Comparison of ENCODE assay signal across 12 cellular contexts in genomic region chr9:127049581-127049980, GRCh38.
DNase-seq lines count a peak whose midpoint lies in the region; ATAC-seq and TF ChIP-seq lines count a peak whose summit lies in the region.
"Had no signal": no experiment of that assay in that cellular context is flagged by ENCODE, and none has a peak within 500 bp of the region (broad histone marks: within the 10 kb centered on the region; RNA-seq: fewer than 3 reads in every experiment).

No MANE protein-coding gene starts in this region.

- H2BK12ac ChIP-seq in mesenchymal stem cell (ENCODE audit: low read length in 2 of 2) = peak overlapping the region; percentile 73 to 97

- POLR2A ChIA-PET in IMR-90 (lab: Charles Lee; ENCODE audit: unreplicated experiment) = no interaction called here

- no peak overlapping the region; the same call in 1 of the 2 replicates for H3K56ac ChIP-seq in IMR-90 (ENCODE audit: extremely low read depth, insufficient read depth, low read length)

- no peaks in the 10 kb centered on the region for H3K9me3 Mint-ChIP-seq in chondrocyte (ENCODE audit: low read depth)
- H3K9me3 Mint-ChIP-seq: activated CD4-positive, alpha-beta T cell treated with anti-CD3 and anti-CD28 coated beads, Interleukin-2, amount 10 ng/mL, durations not matched to agents 7 days and 5 days had no signal

- CTCF ChIA-PET in IMR-90 (lab: Yijun Ruan, JAX) = interaction anchor here (1.5 kb wide), 1 partner anchor 12 kb away, joined by 6 read pairs; no protein-coding TSS in a partner anchor

- H3K4me2 ChIP-seq in BLaER1 (peak overlapping the region; percentile 55), IMR-90 (ENCODE audit: low read depth, low read length) (no peak overlapping the region), mesenchymal stem cell (ENCODE audit: low read length, poor library complexity, severe bottlenecking) (no peak overlapping the region)

- dilution Hi-C loops in IMR-90 (cut with HindIII; ENCODE audit: low sequenced_read_pairs, unreplicated experiment) = no loop called here

- peak overlapping the region; percentile 53 for H3K18ac ChIP-seq in IMR-90 (ENCODE audit: low read depth, low read length)
- peak overlapping the region; percentile 73 to 98 for H3K18ac ChIP-seq in mesenchymal stem cell (ENCODE audit: low read depth in 1 of 2, low read length in 2 of 2)

- H3K36me3 Mint-ChIP-seq in chondrocyte (ENCODE audit: low read depth) = no peaks in the 10 kb centered on the region

- peak overlapping the region; percentile 40 for H4K5ac ChIP-seq in IMR-90 (ENCODE audit: low read depth, low read length)

- peaks cover 3% of the 10 kb centered on the region; the same call in 1 of the 2 replicates for H3K36me3 ChIP-seq in BLaER1
- no peaks in the 10 kb centered on the region for H3K36me3 ChIP-seq in IMR-90 (ENCODE audit: control insufficient read depth, insufficient read depth, low read length)
- H3K36me3 ChIP-seq in mesenchymal stem cell (ENCODE audit: control insufficient read depth in 1 of 2, insufficient read depth in 2 of 2, low read depth in 1 of 2, low read length in 2 of 2) = no peaks in the 10 kb centered on the region
- H3K36me3 ChIP-seq in ascending aorta = no peaks in the 10 kb centered on the region

- no peak overlapping the region for H3K4me3 Mint-ChIP-seq in chondrocyte (ENCODE audit: unreplicated experiment)

- no peak for TF ChIP-seq RAD21 in IMR-90 (IDR thresholded peaks at IDR 0.05; ENCODE audit: low read length)

- intact Hi-C loops in IMR-90 (cut with micrococcal nuclease) = loop anchor here (2.0 kb wide), 1 partner anchor 149 kb away; no protein-coding TSS in a partner anchor
- intact Hi-C loops in ascending aorta (cut with DNase I) = no loop called here

- H3K14ac ChIP-seq in IMR-90 (replicated peaks; ENCODE audit: low read depth, low read length) = peak overlapping the region; percentile 79
- H3K14ac ChIP-seq in mesenchymal stem cell (ENCODE audit: low read length in 2 of 2) = peak overlapping the region in 1 of 2 experiments; percentile 37

- H3K27me3 Mint-ChIP-seq in chondrocyte (ENCODE audit: low read depth) = no peaks in the 10 kb centered on the region

- H4K91ac ChIP-seq in IMR-90 (ENCODE audit: insufficient read depth, low read depth, low read length) (peak overlapping the region; percentile 81), mesenchymal stem cell (ENCODE audit: low read length) (peak overlapping the region; percentile 86)

- H2BK120ac ChIP-seq in IMR-90 (ENCODE audit: low read depth, low read length) (peak overlapping the region; percentile 90), mesenchymal stem cell (ENCODE audit: low read depth, low read length) (peak overlapping the region; percentile 56)

- H3K4me1 ChIP-seq in BLaER1 (peaks cover 18% of the 10 kb centered on the region), IMR-90 (ENCODE audit: control insufficient read depth, insufficient read depth, low read length) (peaks cover 4% of the 10 kb centered on the region), mesenchymal stem cell (ENCODE audit: control insufficient read depth, insufficient read depth, low read depth, low read length) (peaks cover 8% of the 10 kb centered on the region), ascending aorta (peaks cover 0 to 10% of the 10 kb centered on the region in 2 donors)

- ATAC-seq in IMR-90 (ENCODE audit: low read depth) = peak; percentile 47
- no peak for ATAC-seq in GM18870 (IDR thresholded peaks at IDR 0.05; ENCODE audit: unreplicated experiment)

- H3K27ac ChIP-seq in BLaER1 (no peak overlapping the region), IMR-90 (ENCODE audit: insufficient read depth, low read length) (peak overlapping the region; percentile 24), mesenchymal stem cell (ENCODE audit: low read length, poor library complexity, severe bottlenecking) (no peak overlapping the region), ascending aorta (peak overlapping the region in 1 of 2 donors; percentile 36)

- H3K9me1 ChIP-seq in IMR-90 (ENCODE audit: insufficient read depth, low read length) = peaks cover 18% of the 10 kb centered on the region

- no TSS peak for BruUV-seq in IMR-90 (replicated peaks; lab: Mats Ljungman, UMichigan)

- no peak overlapping the region for H3K9ac ChIP-seq in BLaER1
- no peak overlapping the region for H3K9ac ChIP-seq in IMR-90 (ENCODE audit: low read depth, low read length)
- no peak overlapping the region for H3K9ac ChIP-seq in mesenchymal stem cell (ENCODE audit: low read length)

- TF ChIP-seq CTCF in IMR-90 (conservative IDR thresholded peaks at IDR 0.05; ENCODE audit: low read depth, low read length) (no peak), chondrocyte (IDR thresholded peaks at IDR 0.05) (no peak), ascending aorta (IDR thresholded peaks at IDR 0.05) (no peak)

- H2BK20ac ChIP-seq in IMR-90 (ENCODE audit: low read depth, low read length) = peak overlapping the region; percentile 85

- no CpG with 5 or more reads among the region's 8 CpGs for WGBS in IMR-90 (ENCODE audit: extremely low coverage in 2 of 2, insufficient read length in 1 of 2), 2 experiments
- 72% methylated on average over 7 of the region's 8 CpGs for WGBS in mesenchymal stem cell

- H3K79me1 ChIP-seq in IMR-90 (ENCODE audit: low read depth in 1 of 2, low read length in 2 of 2) (no peaks in the 10 kb centered on the region; a peak in 1 of 4 replicates), mesenchymal stem cell (replicated peaks; ENCODE audit: low read length, poor library complexity, severe bottlenecking) (no peaks in the 10 kb centered on the region)

- H3K9me3 ChIP-seq in BLaER1 (no peaks in the 10 kb centered on the region), IMR-90 (ENCODE audit: control insufficient read depth, insufficient read depth, low read length) (no peaks in the 10 kb centered on the region), mesenchymal stem cell (ENCODE audit: control insufficient read depth, low read length) (no peaks in the 10 kb centered on the region), ascending aorta (no peaks in the 10 kb centered on the region)

- peak overlapping the region; percentile 73 for H2BK5ac ChIP-seq in IMR-90 (ENCODE audit: low read depth, low read length, poor library complexity, severe bottlenecking)
- no peak overlapping the region for H2BK5ac ChIP-seq in mesenchymal stem cell (ENCODE audit: low read depth, low read length, poor library complexity, severe bottlenecking)

- DNase-seq in IMR-90 = peak; percentile 55
- DNase-seq in chondrocyte (ENCODE audit: low spot score) = no peak
- peak; percentile 25 for DNase-seq in mesenchymal stem cell
- no peak for DNase-seq in DMS 273 treated with DMSO at 0.1 percent for 48 hours (lab: John Stamatoyannopoulos, UW)
- no peak for DNase-seq in NCI-H1048 (lab: John Stamatoyannopoulos, UW)
- no peak for DNase-seq in ascending aorta (ENCODE audit: low spot score in 2 of 2)
- DNase-seq: DMS79 treated with DMSO at 0.1 percent for 48 hours, NCI-H524 treated with DMSO at 0.1 percent for 48 hours, occipital lobe had no signal

- H4K8ac ChIP-seq in IMR-90 (ENCODE audit: low read depth in 2 of 2, low read length in 2 of 2) = peak overlapping the region; percentile 14 to 60
- peak overlapping the region; percentile 74 for H4K8ac ChIP-seq in mesenchymal stem cell (ENCODE audit: low read length)

- no peaks in the 10 kb centered on the region for H3K27me3 ChIP-seq in BLaER1
- H3K27me3 ChIP-seq in IMR-90 (ENCODE audit: control insufficient read depth, insufficient read depth, low read length) = no peaks in the 10 kb centered on the region
- peaks cover 0 to 4% of the 10 kb centered on the region in 2 experiments for H3K27me3 ChIP-seq in mesenchymal stem cell (ENCODE audit: control insufficient read depth in 1 of 2, insufficient read depth in 1 of 2, low read length in 2 of 2)
- H3K27me3 ChIP-seq in ascending aorta = no peaks in the 10 kb centered on the region

- H2AFZ ChIP-seq in IMR-90 (replicated peaks; ENCODE audit: low read length, poor library complexity) = peak overlapping the region; percentile 85
- H2AFZ ChIP-seq in mesenchymal stem cell (ENCODE audit: low read depth, low read length) = no peak overlapping the region

- H2AK5ac ChIP-seq in IMR-90 (ENCODE audit: low read depth, low read length) (peak overlapping the region; percentile 90), mesenchymal stem cell (ENCODE audit: low read length, severe bottlenecking) (no peak overlapping the region)

- H4K20me1 ChIP-seq in BLaER1 (no peaks in the 10 kb centered on the region), IMR-90 (ENCODE audit: insufficient read depth, low read length) (no peaks in the 10 kb centered on the region)

- no peak for TF ChIP-seq POLR2A in IMR-90 (IDR thresholded peaks at IDR 0.05; ENCODE audit: low read depth, low read length)

- H3K4ac ChIP-seq in IMR-90 (ENCODE audit: low read depth, low read length) (peak overlapping the region; percentile 84), mesenchymal stem cell (ENCODE audit: low read depth in 1 of 2, low read length in 2 of 2) (peak overlapping the region; percentile 16 to 63)

- in situ Hi-C loops in IMR-90 (cut with MboI; ENCODE audit: low sequenced_read_pairs) = no loop called here

- H3K23ac ChIP-seq in IMR-90 (ENCODE audit: low read depth, low read length) = peak overlapping the region; percentile 73; the same call in 1 of the 2 replicates
- H3K23ac ChIP-seq in mesenchymal stem cell (ENCODE audit: low read length in 2 of 2) = no peak overlapping the region

- peak overlapping the region; percentile 85 for H2AK9ac ChIP-seq in IMR-90 (replicated peaks; ENCODE audit: low read depth, low read length, poor library complexity)

- H3K4me3 ChIP-seq in BLaER1 (no peak overlapping the region), IMR-90 (ENCODE audit: insufficient read depth, low read depth, low read length) (no peak overlapping the region), mesenchymal stem cell (ENCODE audit: insufficient read depth in 1 of 2, low read depth in 1 of 2, low read length in 2 of 2) (peak overlapping the region in 1 of 2 experiments; percentile 14), ascending aorta (no peak overlapping the region)

- H3K4me1 Mint-ChIP-seq in chondrocyte (ENCODE audit: low read depth) = peaks cover 12% of the 10 kb centered on the region

- H3K27ac Mint-ChIP-seq in chondrocyte (ENCODE audit: unreplicated experiment) = peak overlapping the region; percentile 58

- H2BK15ac ChIP-seq in IMR-90 (ENCODE audit: low read depth, low read length) = peak overlapping the region; percentile 63; the same call in 2 of the 3 replicates
- H2BK15ac ChIP-seq in mesenchymal stem cell (ENCODE audit: low read depth, poor library complexity, severe bottlenecking) = peak overlapping the region; percentile 29

TF ChIP-seq in IMR-90, 13 proteins besides CTCF, POLR2A, EP300 and RAD21 (continues in another document):
- TF ChIP-seq BHLHE40 (IDR thresholded peaks at IDR 0.05; ENCODE audit: low read depth, low read length) (no peak), MXI1 (IDR thresholded peaks at IDR 0.05; ENCODE audit: borderline replicate concordance, low read depth, low read length) (no peak)

Comparison
In these comparisons a context has a peak if more than half of its experiments do, and no peak if none do; other contexts are left out.
1. DNase-seq: peak in IMR-90 (single experiment) and mesenchymal stem cell (single experiment); none in chondrocyte (single experiment), DMS 273 treated with DMSO at 0.1 percent for 48 hours (single experiment), NCI-H1048 (single experiment) and ascending aorta (0 of 2).